ENCODE assay signal across 8 cellular contexts in the genomic region with DNA sequence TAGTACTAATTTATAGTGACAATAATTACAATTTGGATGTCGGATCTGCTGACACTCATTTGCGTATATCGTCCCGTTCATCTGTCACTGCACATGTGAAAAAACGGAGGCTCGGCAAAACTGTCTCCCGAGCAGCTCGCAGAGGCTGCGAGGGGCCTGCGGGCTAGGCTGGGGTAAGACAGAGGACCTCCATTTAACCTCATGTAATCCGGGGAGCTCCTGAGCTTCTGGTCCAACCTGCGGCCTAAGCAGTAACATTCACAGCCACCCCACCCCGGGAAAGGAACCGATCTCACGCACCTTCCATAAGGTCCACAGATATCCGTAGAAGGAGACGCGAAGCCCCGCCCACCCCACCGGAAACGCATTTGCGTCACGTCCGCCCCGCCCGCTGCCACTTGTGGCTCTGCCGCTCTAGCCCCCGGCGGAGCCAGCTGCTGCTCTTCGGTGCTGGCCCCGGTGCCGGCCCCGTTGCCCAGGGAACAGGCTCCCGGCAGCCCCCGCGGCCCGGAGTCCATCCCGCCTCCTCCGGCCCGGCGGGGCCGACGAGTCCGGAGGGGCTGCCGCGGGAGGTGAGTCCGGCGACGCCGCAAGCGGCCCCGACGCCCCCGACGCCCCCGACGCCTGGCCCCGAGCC. TPM values are rescaled to one million over a fixed set of nuclear protein-coding genes. Genes with fewer than 3 reads are reported as not detected.
A peak's percentile ranks its signal among the peaks of the same experiment; 100 is the strongest.
DNase-seq lines count a peak whose midpoint lies in the region; ATAC-seq and TF ChIP-seq lines count a peak whose summit lies in the region.

TSS of gene CINP (minus strand) at position 346 of the 637 bp plus-strand sequence. CDS start at position 307, 39 bp downstream.
A gene with protein sequence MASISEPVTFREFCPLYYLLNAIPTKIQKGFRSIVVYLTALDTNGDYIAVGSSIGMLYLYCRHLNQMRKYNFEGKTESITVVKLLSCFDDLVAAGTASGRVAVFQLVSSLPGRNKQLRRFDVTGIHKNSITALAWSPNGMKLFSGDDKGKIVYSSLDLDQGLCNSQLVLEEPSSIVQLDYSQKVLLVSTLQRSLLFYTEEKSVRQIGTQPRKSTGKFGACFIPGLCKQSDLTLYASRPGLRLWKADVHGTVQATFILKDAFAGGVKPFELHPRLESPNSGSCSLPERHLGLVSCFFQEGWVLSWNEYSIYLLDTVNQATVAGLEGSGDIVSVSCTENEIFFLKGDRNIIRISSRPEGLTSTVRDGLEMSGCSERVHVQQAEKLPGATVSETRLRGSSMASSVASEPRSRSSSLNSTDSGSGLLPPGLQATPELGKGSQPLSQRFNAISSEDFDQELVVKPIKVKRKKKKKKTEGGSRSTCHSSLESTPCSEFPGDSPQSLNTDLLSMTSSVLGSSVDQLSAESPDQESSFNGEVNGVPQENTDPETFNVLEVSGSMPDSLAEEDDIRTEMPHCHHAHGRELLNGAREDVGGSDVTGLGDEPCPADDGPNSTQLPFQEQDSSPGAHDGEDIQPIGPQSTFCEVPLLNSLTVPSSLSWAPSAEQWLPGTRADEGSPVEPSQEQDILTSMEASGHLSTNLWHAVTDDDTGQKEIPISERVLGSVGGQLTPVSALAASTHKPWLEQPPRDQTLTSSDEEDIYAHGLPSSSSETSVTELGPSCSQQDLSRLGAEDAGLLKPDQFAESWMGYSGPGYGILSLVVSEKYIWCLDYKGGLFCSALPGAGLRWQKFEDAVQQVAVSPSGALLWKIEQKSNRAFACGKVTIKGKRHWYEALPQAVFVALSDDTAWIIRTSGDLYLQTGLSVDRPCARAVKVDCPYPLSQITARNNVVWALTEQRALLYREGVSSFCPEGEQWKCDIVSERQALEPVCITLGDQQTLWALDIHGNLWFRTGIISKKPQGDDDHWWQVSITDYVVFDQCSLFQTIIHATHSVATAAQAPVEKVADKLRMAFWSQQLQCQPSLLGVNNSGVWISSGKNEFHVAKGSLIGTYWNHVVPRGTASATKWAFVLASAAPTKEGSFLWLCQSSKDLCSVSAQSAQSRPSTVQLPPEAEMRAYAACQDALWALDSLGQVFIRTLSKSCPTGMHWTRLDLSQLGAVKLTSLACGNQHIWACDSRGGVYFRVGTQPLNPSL (N-terminal part only) (plus strand): TSS at position 397 of the 637 bp plus-strand sequence. CDS start 13,781 bp downstream, outside the sequence.

- peak within 1 kb of the TSS; percentile 97 for H3K4me3 Mint-ChIP-seq in chondrocyte (ENCODE audit: unreplicated experiment)

- peaks cover 13% of the 10 kb centered on the region for H3K4me1 Mint-ChIP-seq in chondrocyte (ENCODE audit: low read depth)

- DNase-seq in Ammon's horn (ENCODE audit: low spot score) (peak; percentile 97), GM19238 (ENCODE audit: insufficient read length, low spot score) (peak; percentile 91), NCI-H510A treated with DMSO at 0.1 percent for 48 hours (lab: John Stamatoyannopoulos, UW) (peak; percentile 93), chondrocyte (ENCODE audit: low spot score) (peak; percentile 99), kidney glomerular epithelial cell (lab: John Stamatoyannopoulos, UW) (peak; percentile 86)
- DNase-seq in activated CD4-positive, alpha-beta T cell treated with anti-CD3 and anti-CD28 coated beads for 24 hours (ENCODE audit: low read depth in 2 of 2): peak; percentile 97 to 98
- peak; percentile 93 to 97 for DNase-seq in stimulated activated CD4-positive, alpha-beta T cell treated with anti-CD3 and anti-CD28 coated beads, Interleukin-15, amount 100 ng/mL, for 48 hours (ENCODE audit: low read depth in 2 of 2)

- no peaks in the 10 kb centered on the region for H3K27me3 Mint-ChIP-seq in chondrocyte (ENCODE audit: low read depth)

- H3K27ac Mint-ChIP-seq in chondrocyte (ENCODE audit: unreplicated experiment): peak within 1 kb of the TSS; percentile 98

- TF ChIP-seq CTCF in chondrocyte (IDR thresholded peaks at IDR 0.05): no peak

- H3K9me3 Mint-ChIP-seq in chondrocyte (ENCODE audit: low read depth): no peaks in the 10 kb centered on the region

- peaks cover 4% of the 10 kb centered on the region for H3K36me3 Mint-ChIP-seq in chondrocyte (ENCODE audit: low read depth)

- ATAC-seq in HG03439 (IDR thresholded peaks at IDR 0.05; ENCODE audit: unreplicated experiment): peak; percentile 89

RNA-seq across cellular contexts. Expression of gene CINP, which starts in this region (rescaled TPM):
- total RNA-seq in chondrocyte: 24.1 to 34.3 TPM (median 26.8 TPM) in 3 replicates

RNA-seq across cellular contexts. Expression of the second gene that starts in this region (rescaled TPM):
- 29.0 to 34.4 TPM (median 32.2 TPM) in 3 replicates for total RNA-seq in chondrocyte

Comparison
In these comparisons a context has a peak if more than half of its experiments do, and no peak if none do; other contexts are left out.
1. Peak in every context shown above with its lines: DNase-seq and ATAC-seq.